Comparison of ENCODE assay signal across 8 cellular contexts in the genomic region with DNA sequence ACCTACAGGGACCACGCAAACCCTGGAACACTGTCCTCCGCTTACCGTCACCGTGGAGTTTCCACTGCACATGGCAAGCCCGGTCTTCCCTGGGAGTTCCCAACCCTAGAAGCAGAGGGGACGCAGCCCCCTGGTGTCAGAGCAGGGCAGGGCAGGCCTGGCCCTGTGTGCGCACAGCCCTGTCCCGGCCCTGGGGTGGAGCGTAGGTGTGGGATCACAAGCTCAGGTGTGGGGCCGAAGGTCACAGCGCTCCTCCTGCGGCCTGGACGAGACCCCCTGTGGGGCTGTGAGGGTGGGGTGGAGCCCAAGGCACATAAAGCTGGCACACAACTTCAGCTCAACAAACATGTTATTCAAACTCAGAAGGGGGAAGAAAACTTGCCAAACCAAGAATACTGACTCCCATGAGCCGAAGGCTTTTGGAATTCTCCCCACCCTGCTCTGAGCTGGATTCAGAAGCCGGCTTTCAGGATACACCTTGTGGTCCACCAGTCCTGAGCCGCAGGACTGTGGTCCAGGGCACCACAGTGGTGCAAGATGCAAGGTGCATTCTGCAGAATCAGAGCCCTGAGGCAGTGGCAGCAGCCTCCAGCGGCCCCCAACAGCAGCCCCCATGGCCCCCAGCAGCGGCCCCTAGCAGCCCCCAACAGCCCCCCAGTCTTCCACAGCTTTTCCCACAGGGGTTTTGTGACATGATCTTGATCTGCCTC. TPM values are rescaled to one million over a fixed set of nuclear protein-coding genes. Genes with fewer than 3 reads are reported as not detected.
DNase-seq lines count a peak whose midpoint lies in the region; ATAC-seq and TF ChIP-seq lines count a peak whose summit lies in the region.

No MANE protein-coding gene starts in this region.

- no peaks in the 10 kb centered on the region for H3K27me3 ChIP-seq in neuronal stem cell (ENCODE audit: control insufficient read depth in 3 of 3, insufficient read depth in 3 of 3, low read depth in 1 of 3, low read length in 3 of 3)

- no peaks in the 10 kb centered on the region for H3K4me1 ChIP-seq in neuronal stem cell (ENCODE audit: control insufficient read depth in 2 of 2, insufficient read depth in 1 of 2, low read depth in 1 of 2, low read length in 2 of 2)

- no peak overlapping the region for H3K4me2 ChIP-seq in neuronal stem cell (ENCODE audit: insufficient read depth, low read length, poor library complexity, severe bottlenecking)

- ATAC-seq in GM21717 (IDR thresholded peaks at IDR 0.05; ENCODE audit: unreplicated experiment) (peak; percentile 45), HG02970 (IDR thresholded peaks at IDR 0.05; ENCODE audit: low FRiP score, unreplicated experiment) (no peak)

- H3K36me3 ChIP-seq in neuronal stem cell (replicated peaks in 1 of 2; ENCODE audit: control insufficient read depth in 2 of 2, insufficient read depth in 2 of 2, low read length in 2 of 2): no peaks in the 10 kb centered on the region

- no peak for TF ChIP-seq POLR2A in erythroblast (IDR thresholded peaks at IDR 0.05; ENCODE audit: low read length)

- H3K9me3 ChIP-seq in neuronal stem cell (replicated peaks in 1 of 2; ENCODE audit: control insufficient read depth in 2 of 2, insufficient read depth in 1 of 2, low read depth in 1 of 2, low read length in 2 of 2): peaks cover 0 to 8% of the 10 kb centered on the region in 2 donors

- no peak overlapping the region for H2BK12ac ChIP-seq in neuronal stem cell (ENCODE audit: low read length)

- peak; percentile 70 for DNase-seq in GM03348 (ENCODE audit: low spot score)
- DNase-seq in NAMALWA (ENCODE audit: low spot score): peak; percentile 64
- peak; percentile 21 to 31 for DNase-seq in activated CD4-positive, alpha-beta T cell treated with anti-CD3 and anti-CD28 coated beads, Interleukin-2, amount 50 U/mL, for 4 hours
- DNase-seq in erythroblast (lab: John Stamatoyannopoulos, UW): peak; percentile 31 to 32
- DNase-seq in neuronal stem cell (ENCODE audit: low spot score): peak; percentile 45
- DNase-seq in NCI-H1048 (lab: John Stamatoyannopoulos, UW): no peak

- H3K23ac ChIP-seq in neuronal stem cell (ENCODE audit: low read depth, low read length, poor library complexity): peak overlapping the region; percentile 92

- H3K4me3 ChIP-seq in neuronal stem cell (ENCODE audit: low read length in 2 of 2): no peak overlapping the region

- peak overlapping the region; percentile 57 for H2AK5ac ChIP-seq in neuronal stem cell (ENCODE audit: low read depth, low read length)

- no peak overlapping the region for H4K8ac ChIP-seq in neuronal stem cell (ENCODE audit: low read depth, low read length)

- peak overlapping the region; percentile 19 for H3K18ac ChIP-seq in neuronal stem cell (ENCODE audit: low read length)

- H2AFZ ChIP-seq in neuronal stem cell (ENCODE audit: low read length): peak overlapping the region; percentile 31

- no peak overlapping the region for H3K27ac ChIP-seq in neuronal stem cell (replicated peaks; ENCODE audit: low read length)

- H3K9ac ChIP-seq in neuronal stem cell (ENCODE audit: low read depth, low read length, poor library complexity): no peak overlapping the region

- H2BK15ac ChIP-seq in neuronal stem cell (ENCODE audit: low read length): no peak overlapping the region

- no peak overlapping the region for H3K14ac ChIP-seq in neuronal stem cell (ENCODE audit: low read length)

- H3K4ac ChIP-seq in neuronal stem cell (ENCODE audit: low read length): no peak overlapping the region

- H2BK120ac ChIP-seq in neuronal stem cell (ENCODE audit: low read depth, low read length): no peak overlapping the region

- H3K79me1 ChIP-seq in neuronal stem cell (ENCODE audit: low read depth, low read length): peaks cover 3% of the 10 kb centered on the region

- H2BK5ac ChIP-seq in neuronal stem cell (ENCODE audit: low read length): peak overlapping the region; percentile 13

- H4K91ac ChIP-seq in neuronal stem cell (ENCODE audit: low read depth, low read length, poor library complexity): no peak overlapping the region

- no CpG with 5 or more reads among the region's 18 CpGs for WGBS in neuronal stem cell (ENCODE audit: extremely low coverage in 2 of 2, insufficient read length in 2 of 2, insufficient replicate concordance in 1 of 2), 2 donors

RNA-seq across cellular contexts. Expression of gene EXOC3, which starts 11.8 kb away (rescaled TPM):
- 18.9 TPM for polyA plus RNA-seq in neuronal stem cell (2013, experiment 1 of 2)
- 18.7 TPM for polyA plus RNA-seq in neuronal stem cell (2013, experiment 2 of 2)
